In the genomic region with DNA sequence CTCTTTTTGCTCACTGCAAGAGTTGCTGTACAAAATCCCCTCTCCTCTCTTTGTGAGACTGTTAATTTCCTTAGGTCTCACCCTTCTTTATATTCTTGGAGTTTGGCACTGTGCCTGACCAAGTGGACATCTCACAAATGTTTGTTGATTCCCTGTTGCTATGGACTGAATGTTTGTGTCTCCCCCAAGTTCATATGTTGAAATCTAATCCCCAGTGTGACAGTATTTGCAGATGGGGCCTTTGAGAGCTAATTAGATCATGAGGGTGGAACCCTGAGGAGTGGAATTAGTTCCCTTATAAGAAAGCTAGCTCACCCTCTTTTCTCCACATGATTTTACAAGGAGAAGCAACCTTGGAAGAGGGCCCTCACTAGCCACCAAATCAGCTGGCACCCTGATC, we compare ENCODE assay signal across 12 cellular contexts.
DNase-seq lines count a peak whose midpoint lies in the region; ATAC-seq and TF ChIP-seq lines count a peak whose summit lies in the region.
"Had no signal": no experiment of that assay in that cellular context is flagged by ENCODE, and none has a peak within 500 bp of the region (broad histone marks: within the 10 kb centered on the region; RNA-seq: fewer than 3 reads in every experiment).

No MANE protein-coding gene starts in this region.

- intact Hi-C loops in sciatic nerve (cut with DNase I): no loop called here

- H2AFZ ChIP-seq in H9 (ENCODE audit: low read length): no peak overlapping the region

- H3K27me3 ChIP-seq in gastroesophageal sphincter (no peaks in the 10 kb centered on the region), H9 (ENCODE audit: insufficient read depth, low read length) (no peaks in the 10 kb centered on the region)
- H3K27me3 ChIP-seq: right lobe of liver had no signal

- H3K4ac ChIP-seq in H9 (ENCODE audit: low read depth, low read length): no peak overlapping the region

- H4K91ac ChIP-seq in H9 (ENCODE audit: insufficient read length, low read depth, low read length): no peak overlapping the region

- no peaks in the 10 kb centered on the region for H3K23me2 ChIP-seq in H9 (ENCODE audit: insufficient read length, low read depth, low read length, poor library complexity, severe bottlenecking)

- H3K18ac ChIP-seq in H9 (ENCODE audit: insufficient read length, low read depth, low read length): no peak overlapping the region

- TF ChIP-seq EP300 in gastroesophageal sphincter (IDR thresholded peaks at IDR 0.05): no peak

- H2BK20ac ChIP-seq in H9 (ENCODE audit: low read depth, low read length, poor library complexity, severe bottlenecking): no peak overlapping the region

- DNase-seq in EL (peak; percentile 32), SK-N-MC (ENCODE audit: low read depth, low spot score) (no peak), sciatic nerve (ENCODE audit: low spot score) (no peak), H9 (no peak), midbrain (lab: John Stamatoyannopoulos, UW) (no peak), GOT3 (lab: John Stamatoyannopoulos, UW) (no peak)
- DNase-seq: CD8-positive, alpha-beta memory T cell; glutamatergic neuron; right lobe of liver had no signal

- no peak overlapping the region for H3K56ac ChIP-seq in H9 (ENCODE audit: insufficient read length, low read depth, low read length)

- TF ChIP-seq CTCF in gastroesophageal sphincter (IDR thresholded peaks at IDR 0.05) (no peak), H9 (conservative IDR thresholded peaks at IDR 0.05) (no peak)

- no peaks in the 10 kb centered on the region for H4K20me1 ChIP-seq in H9 (ENCODE audit: control insufficient read depth, insufficient read depth, insufficient read length)

- H3K27ac Mint-ChIP-seq in H9: no peak overlapping the region
- H3K27ac Mint-ChIP-seq: CD8-positive, alpha-beta memory T cell had no signal

- no peaks in the 10 kb centered on the region for H3K79me2 ChIP-seq in H9 (ENCODE audit: insufficient read depth, low read length)

- H3K27me3 Mint-ChIP-seq in H9 (ENCODE audit: low read depth): peaks cover 2% of the 10 kb centered on the region; the same call in 1 of the 2 replicates

- peak overlapping the region; percentile 96 for H3K27ac ChIP-seq in SK-N-MC
- peak overlapping the region; percentile 59 to 81 (median 78) for H3K27ac ChIP-seq in gastroesophageal sphincter
- no peak overlapping the region for H3K27ac ChIP-seq in H9 (ENCODE audit: insufficient read length, low read depth, low read length)
- H3K27ac ChIP-seq: right lobe of liver had no signal

- H3K4me3 ChIP-seq in SK-N-MC (peak overlapping the region; percentile 28; the same call in 1 of the 2 replicates), gastroesophageal sphincter (no peak overlapping the region)
- H3K4me3 ChIP-seq: HAP-1, right lobe of liver had no signal

- no peaks in the 10 kb centered on the region for H3K79me1 ChIP-seq in H9 (ENCODE audit: insufficient read depth, low read depth, low read length, poor library complexity, severe bottlenecking)

- H3K4me3 Mint-ChIP-seq in H9: no peak overlapping the region
- H3K4me3 Mint-ChIP-seq: CD8-positive, alpha-beta memory T cell had no signal

- TF ChIP-seq POLR2A in gastroesophageal sphincter (IDR thresholded peaks at IDR 0.05): no peak

- no peaks in the 10 kb centered on the region; the same call in 1 of the 2 replicates for H3K9me3 ChIP-seq in SK-N-MC (ENCODE audit: low read depth, low read length)
- H3K9me3 ChIP-seq in gastroesophageal sphincter: no peaks in the 10 kb centered on the region
- H3K9me3 ChIP-seq in H9 (ENCODE audit: control insufficient read depth, low read depth, low read length): no peaks in the 10 kb centered on the region
- H3K9me3 ChIP-seq: HAP-1, right lobe of liver had no signal

- H4K8ac ChIP-seq in H9 (replicated peaks; ENCODE audit: insufficient read length, low read depth, low read length): no peak overlapping the region

- no peak for ATAC-seq in gastroesophageal sphincter
- peak; percentile 57 for ATAC-seq in sciatic nerve
- no peak for ATAC-seq in HG02642 (IDR thresholded peaks at IDR 0.05; ENCODE audit: poor library complexity, unreplicated experiment)

- no peak overlapping the region for H2AK5ac ChIP-seq in H9 (ENCODE audit: insufficient read length, low read length)

- H3K9ac ChIP-seq in SK-N-MC (ENCODE audit: insufficient read length): peak overlapping the region; percentile 25
- no peak overlapping the region for H3K9ac ChIP-seq in H9 (ENCODE audit: extremely low read depth, insufficient read length, low read length)

- H3K4me1 ChIP-seq in gastroesophageal sphincter (peaks cover 15 to 54% (median 27%) of the 10 kb centered on the region in 3 donors), H9 (ENCODE audit: insufficient read depth, low read length) (peaks cover 4% of the 10 kb centered on the region; the same call in 1 of the 2 replicates)
- H3K4me1 ChIP-seq: right lobe of liver had no signal

- H2BK15ac ChIP-seq in H9 (ENCODE audit: low read depth, low read length): no peak overlapping the region

- H3K4me2 ChIP-seq in H9 (ENCODE audit: insufficient read depth, insufficient read length, low read length): no peak overlapping the region

- no peak overlapping the region for H3K14ac ChIP-seq in H9 (ENCODE audit: insufficient read depth, low read length)

- H2BK120ac ChIP-seq in H9 (ENCODE audit: low read depth, low read length, poor library complexity, severe bottlenecking): no peak overlapping the region

- no peaks in the 10 kb centered on the region for H3K9me3 Mint-ChIP-seq in H9

- peaks cover 11% of the 10 kb centered on the region in 2 experiments for H3K4me1 Mint-ChIP-seq in H9
- H3K4me1 Mint-ChIP-seq: CD8-positive, alpha-beta memory T cell had no signal

- no peak overlapping the region for H2BK5ac ChIP-seq in H9 (ENCODE audit: insufficient read length, low read length)

- no peaks in the 10 kb centered on the region for H3K36me3 Mint-ChIP-seq in H9 (ENCODE audit: insufficient read depth in 1 of 3, low read depth in 3 of 3)
- H3K36me3 Mint-ChIP-seq: CD8-positive, alpha-beta memory T cell had no signal

- H3T11ph ChIP-seq in H9 (ENCODE audit: low read length): no peak overlapping the region

- H2BK12ac ChIP-seq in H9 (ENCODE audit: insufficient read length, low read depth, low read length): no peak overlapping the region

- H3K23ac ChIP-seq in H9 (ENCODE audit: insufficient read length, low read depth, low read length): no peak overlapping the region

- no peaks in the 10 kb centered on the region for H3K36me3 ChIP-seq in SK-N-MC (ENCODE audit: insufficient read depth, low read length)
- no peaks in the 10 kb centered on the region for H3K36me3 ChIP-seq in gastroesophageal sphincter
- H3K36me3 ChIP-seq: HAP-1, right lobe of liver had no signal

- H4K5ac ChIP-seq in H9 (ENCODE audit: insufficient read length, low read depth, low read length): no peak overlapping the region
